Comparison of ENCODE assay signal across 9 cellular contexts in genomic region chr4:68347845-68348244, GRCh38. TPM values are rescaled to one million over a fixed set of nuclear protein-coding genes. Genes with fewer than 3 reads are reported as not detected.
DNase-seq lines count a peak whose midpoint lies in the region; ATAC-seq and TF ChIP-seq lines count a peak whose summit lies in the region.
"Had no signal": no experiment of that assay in that cellular context is flagged by ENCODE, and none has a peak within 500 bp of the region (broad histone marks: within the 10 kb centered on the region; RNA-seq: fewer than 3 reads in every experiment).

No MANE protein-coding gene starts in this region.

- ATAC-seq in activated CD4-positive, alpha-beta T cell treated with anti-CD3 and anti-CD28 coated beads for 36 hours, result no peak

- H3K4me3 Mint-ChIP-seq in activated CD4-positive, alpha-beta T cell treated with anti-CD3 and anti-CD28 coated beads for 36 hours, result peak overlapping the region; percentile 87
- peak overlapping the region; percentile 91 for H3K4me3 Mint-ChIP-seq in activated T-helper 1 cell treated with anti-CD3 and anti-CD28 coated beads, Interleukin-12 subunit alpha, Interleukin-12 subunit beta, Interleukin-2, Interleukin-4 antibody, amounts not matched to agents 30 ng/mL and 10 ng/mL and 1 ng/mL, durations not matched to agents 14 hours and 24 hours and 36 hours

- peak overlapping the region in 1 of 5 donors; percentile 97 for H3K27ac ChIP-seq in stomach

- H3K36me3 Mint-ChIP-seq in activated CD4-positive, alpha-beta T cell treated with anti-CD3 and anti-CD28 coated beads for 36 hours (ENCODE audit: low read depth), result peaks cover 26% of the 10 kb centered on the region
- H3K36me3 Mint-ChIP-seq in activated T-helper 1 cell treated with anti-CD3 and anti-CD28 coated beads, Interleukin-12 subunit alpha, Interleukin-12 subunit beta, Interleukin-2, Interleukin-4 antibody, amounts not matched to agents 30 ng/mL and 10 ng/mL and 1 ng/mL, durations not matched to agents 14 hours and 24 hours and 36 hours (ENCODE audit: low read depth), result peaks cover 12% of the 10 kb centered on the region

- no peaks in the 10 kb centered on the region for H3K27me3 Mint-ChIP-seq in activated CD4-positive, alpha-beta T cell treated with anti-CD3 and anti-CD28 coated beads for 36 hours
- H3K27me3 Mint-ChIP-seq in activated T-helper 1 cell treated with anti-CD3 and anti-CD28 coated beads, Interleukin-12 subunit alpha, Interleukin-12 subunit beta, Interleukin-2, Interleukin-4 antibody, amounts not matched to agents 30 ng/mL and 10 ng/mL and 1 ng/mL, durations not matched to agents 14 hours and 24 hours and 36 hours (ENCODE audit: insufficient read depth), result peaks cover 5% of the 10 kb centered on the region

- H3K9me3 ChIP-seq in iPS-18c (ENCODE audit: control insufficient read depth, insufficient read depth, low read length) (no peaks in the 10 kb centered on the region), stomach (no peaks in the 10 kb centered on the region)

- intact Hi-C loops in activated CD4-positive, alpha-beta T cell treated with anti-CD3 and anti-CD28 coated beads for 36 hours (cut with DNase I, micrococcal nuclease), result loop anchor here (2.0 to 10.0 kb wide), 3 partner anchors 99 to 803 kb away; partner anchors contain the start of gene CENPC (in 2 of the 2)
- intact Hi-C loops in activated T-helper 1 cell treated with anti-CD3 and anti-CD28 coated beads, Interleukin-12 subunit alpha, Interleukin-12 subunit beta, Interleukin-2, Interleukin-4 antibody, amounts not matched to agents 30 ng/mL and 10 ng/mL and 1 ng/mL, durations not matched to agents 14 hours and 24 hours and 36 hours (cut with micrococcal nuclease), result loop anchor here (2.0 to 5.0 kb wide), 3 partner anchors 13 to 826 kb away; no protein-coding TSS in a partner anchor
- intact Hi-C loops in stomach (cut with DNase I; ENCODE audit: low total_unique reads), result no loop called here

- no peaks in the 10 kb centered on the region for H3K27me3 ChIP-seq in stomach

- H3K4me1 ChIP-seq in stomach, result peaks cover 21 to 60% (median 46%) of the 10 kb centered on the region in 4 donors

- peak overlapping the region; percentile 98 for H3K27ac Mint-ChIP-seq in activated CD4-positive, alpha-beta T cell treated with anti-CD3 and anti-CD28 coated beads for 36 hours
- no peak overlapping the region for H3K27ac Mint-ChIP-seq in activated T-helper 1 cell treated with anti-CD3 and anti-CD28 coated beads, Interleukin-12 subunit alpha, Interleukin-12 subunit beta, Interleukin-2, Interleukin-4 antibody, amounts not matched to agents 30 ng/mL and 10 ng/mL and 1 ng/mL, durations not matched to agents 14 hours and 24 hours and 36 hours

- TF ChIP-seq POLR2A in stomach (IDR thresholded peaks at IDR 0.05), result no peak

- TF ChIP-seq CTCF in stomach (IDR thresholded peaks at IDR 0.05), result no peak

- H3K36me3 ChIP-seq in stomach, result no peaks in the 10 kb centered on the region

- peak overlapping the region; percentile 97 for H3K4me3 ChIP-seq in iPS-18c (ENCODE audit: insufficient read depth, low read depth, low read length)
- peak overlapping the region; percentile 67 to 89 (median 72) for H3K4me3 ChIP-seq in stomach

- H3K9me3 Mint-ChIP-seq in activated CD4-positive, alpha-beta T cell treated with anti-CD3 and anti-CD28 coated beads for 36 hours (ENCODE audit: low read depth), result no peaks in the 10 kb centered on the region
- H3K9me3 Mint-ChIP-seq in activated T-helper 1 cell treated with anti-CD3 and anti-CD28 coated beads, Interleukin-12 subunit alpha, Interleukin-12 subunit beta, Interleukin-2, Interleukin-4 antibody, amounts not matched to agents 30 ng/mL and 10 ng/mL and 1 ng/mL, durations not matched to agents 14 hours and 24 hours and 36 hours, result no peaks in the 10 kb centered on the region

- POLR2A ChIA-PET in activated CD4-positive, alpha-beta T cell treated with anti-CD3 and anti-CD28 coated beads for 36 hours (lab: Charles Lee), result no interaction called here
- POLR2A ChIA-PET in HEK293T (lab: Yijun Ruan, JAX), result no interaction called here

- 5 to 16% (median 8%) methylated on average over 5 of the region's 5 CpGs for WGBS in stomach, 5 donors

- CTCF ChIA-PET in activated CD4-positive, alpha-beta T cell treated with anti-CD3 and anti-CD28 coated beads for 36 hours (lab: Charles Lee), result no interaction called here
- CTCF ChIA-PET in HEK293T (lab: Yijun Ruan, JAX), result no interaction called here

- TF ChIP-seq EP300 in stomach (IDR thresholded peaks at IDR 0.05), result no peak

- no peak for DNase-seq in activated CD4-positive, alpha-beta T cell treated with anti-CD3 and anti-CD28 coated beads for 36 hours
- no peak for DNase-seq in activated CD4-positive, alpha-beta T cell treated with anti-CD3 and anti-CD28 coated beads for 48 hours
- DNase-seq in activated T-helper 1 cell treated with anti-CD3 and anti-CD28 coated beads, Interleukin-12 subunit alpha, Interleukin-12 subunit beta, Interleukin-2, Interleukin-4 antibody, amounts not matched to agents 30 ng/mL and 10 ng/mL and 1 ng/mL, durations not matched to agents 14 hours and 24 hours and 36 hours (ENCODE audit: low spot score), result no peak
- DNase-seq in stomach (no peak), GM19240 (ENCODE audit: insufficient read length, low spot score) (no peak), superior temporal gyrus (ENCODE audit: extremely low spot score) (no peak), HEK293T (ENCODE audit: extremely low spot score) (no peak)
- DNase-seq: NK-92 treated with Interleukin-12 subunit alpha and Interleukin-12 subunit beta, amount 100 ng/mL, for 24 hours had no signal

- peaks cover 39% of the 10 kb centered on the region for H3K4me1 Mint-ChIP-seq in activated CD4-positive, alpha-beta T cell treated with anti-CD3 and anti-CD28 coated beads for 36 hours
- peaks cover 46% of the 10 kb centered on the region for H3K4me1 Mint-ChIP-seq in activated T-helper 1 cell treated with anti-CD3 and anti-CD28 coated beads, Interleukin-12 subunit alpha, Interleukin-12 subunit beta, Interleukin-2, Interleukin-4 antibody, amounts not matched to agents 30 ng/mL and 10 ng/mL and 1 ng/mL, durations not matched to agents 14 hours and 24 hours and 36 hours (ENCODE audit: low read depth)

TF ChIP-seq in HEK293T, 16 proteins besides CTCF, POLR2A, EP300 and RAD21:
- TF ChIP-seq TARDBP (IDR thresholded peaks at IDR 0.05), result no peak
TF ChIP-seq in HEK293T: peak in this region for 0.

RNA-seq across cellular contexts. Expression of gene YTHDC1, which starts 2.0 kb away (rescaled TPM):
- total RNA-seq in activated CD4-positive, alpha-beta T cell treated with anti-CD3 and anti-CD28 coated beads for 36 hours, result 10 to 100 TPM; 78.5 to 83.0 TPM
- 75.6 and 82.3 TPM in 2 replicates for total RNA-seq in activated T-helper 1 cell treated with anti-CD3 and anti-CD28 coated beads, Interleukin-12 subunit alpha, Interleukin-12 subunit beta, Interleukin-2, Interleukin-4 antibody, amounts not matched to agents 30 ng/mL and 10 ng/mL and 1 ng/mL, durations not matched to agents 14 hours and 24 hours and 36 hours
- 100 to 1,000 TPM in 1 of 5 donors, 10 to 100 TPM in 4; 37.2 to 113 (median 89.3) TPM for total RNA-seq in stomach
- polyA plus RNA-seq in stomach, result 10 to 100 TPM; 22.9 to 33.2 (median 29.5) TPM
